In genomic region chr21:26641062-26641461, GRCh38 we compare ENCODE assay signal across 25 cellular contexts.
"Had no signal": no experiment of that assay in that cellular context is flagged by ENCODE, and none has a peak within 500 bp of the region (broad histone marks: within the 10 kb centered on the region; RNA-seq: fewer than 3 reads in every experiment).

No MANE protein-coding gene starts in this region.

- H3K36me3 ChIP-seq: colonic mucosa, esophagus muscularis mucosa, esophagus squamous epithelium, gastrocnemius medialis, gastroesophageal sphincter, heart left ventricle, heart right ventricle had no signal

- H3K4me1 ChIP-seq: colonic mucosa, esophagus muscularis mucosa, esophagus squamous epithelium, foreskin keratinocyte, gastrocnemius medialis, gastroesophageal sphincter, heart left ventricle, heart right ventricle had no signal

- FAIRE-seq: colon, endothelial cell of umbilical vein had no signal

- H3K27ac ChIP-seq: colonic mucosa, coronary artery, dorsolateral prefrontal cortex, epithelial cell of prostate, esophagus muscularis mucosa, esophagus squamous epithelium, foreskin keratinocyte, gastrocnemius medialis, gastroesophageal sphincter, heart left ventricle, heart right ventricle had no signal

- H3K27me3 ChIP-seq: colonic mucosa, esophagus muscularis mucosa, esophagus squamous epithelium, foreskin keratinocyte, gastrocnemius medialis, gastroesophageal sphincter, heart left ventricle, heart right ventricle had no signal

- DNase-seq: colonic mucosa; cortex of kidney; dermis blood vessel endothelial cell; dorsolateral prefrontal cortex; effector CD4-positive, alpha-beta T cell; effector CD8-positive, alpha-beta T cell; effector memory CD4-positive, alpha-beta T cell; effector memory CD8-positive, alpha-beta T cell; endodermal cell; erythroblast; esophagus squamous epithelium; foreskin fibroblast; foreskin keratinocyte; foreskin melanocyte; gastrocnemius medialis; glutamatergic neuron; head of caudate nucleus; heart left ventricle; heart right ventricle had no signal

- H3K9me3 ChIP-seq: colonic mucosa, esophagus muscularis mucosa, esophagus squamous epithelium, gastrocnemius medialis, gastroesophageal sphincter had no signal

- H3K4me3 ChIP-seq: colonic mucosa, coronary artery, dorsolateral prefrontal cortex, esophagus muscularis mucosa, esophagus squamous epithelium, gastrocnemius medialis, gastroesophageal sphincter, heart left ventricle, heart right ventricle had no signal
